ENCODE assay signal across 1 cellular context in the genomic region with DNA sequence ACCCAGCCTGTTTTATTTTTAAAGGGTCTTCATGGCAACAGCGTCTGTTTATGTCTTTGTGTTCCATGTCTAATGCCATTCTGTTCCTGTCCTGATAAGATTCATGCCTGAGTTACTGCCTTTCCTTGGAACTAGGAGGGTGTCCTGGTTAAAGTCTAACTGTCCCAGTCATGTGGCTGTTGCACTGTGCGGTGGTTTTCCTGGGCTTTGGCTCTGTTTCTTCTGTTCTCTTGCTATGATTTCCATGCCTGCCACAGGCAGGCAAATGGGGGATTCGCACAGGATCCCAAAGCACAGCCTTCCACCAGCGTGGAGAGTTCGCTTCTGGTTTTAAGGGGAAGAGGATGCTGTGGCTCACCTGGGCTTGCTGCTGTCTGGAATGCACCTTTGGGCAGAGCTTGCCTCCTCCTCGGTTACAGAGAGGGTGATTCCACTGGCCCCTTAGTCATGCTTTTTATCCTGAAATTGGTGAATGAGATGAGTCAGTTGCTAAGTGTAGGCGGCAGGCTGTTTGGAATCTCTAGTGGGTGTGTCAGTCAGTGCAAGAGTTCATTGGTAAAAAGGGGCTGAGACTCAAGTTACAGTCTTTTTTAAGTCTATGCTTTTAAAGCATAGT.
TF ChIP-seq lines count a peak whose summit lies in the region.

No MANE protein-coding gene starts in this region.

TF ChIP-seq in HCT116, 20 proteins besides CTCF, POLR2A, EP300 and RAD21 (continued from another document):
- TF ChIP-seq, protein P1, sequence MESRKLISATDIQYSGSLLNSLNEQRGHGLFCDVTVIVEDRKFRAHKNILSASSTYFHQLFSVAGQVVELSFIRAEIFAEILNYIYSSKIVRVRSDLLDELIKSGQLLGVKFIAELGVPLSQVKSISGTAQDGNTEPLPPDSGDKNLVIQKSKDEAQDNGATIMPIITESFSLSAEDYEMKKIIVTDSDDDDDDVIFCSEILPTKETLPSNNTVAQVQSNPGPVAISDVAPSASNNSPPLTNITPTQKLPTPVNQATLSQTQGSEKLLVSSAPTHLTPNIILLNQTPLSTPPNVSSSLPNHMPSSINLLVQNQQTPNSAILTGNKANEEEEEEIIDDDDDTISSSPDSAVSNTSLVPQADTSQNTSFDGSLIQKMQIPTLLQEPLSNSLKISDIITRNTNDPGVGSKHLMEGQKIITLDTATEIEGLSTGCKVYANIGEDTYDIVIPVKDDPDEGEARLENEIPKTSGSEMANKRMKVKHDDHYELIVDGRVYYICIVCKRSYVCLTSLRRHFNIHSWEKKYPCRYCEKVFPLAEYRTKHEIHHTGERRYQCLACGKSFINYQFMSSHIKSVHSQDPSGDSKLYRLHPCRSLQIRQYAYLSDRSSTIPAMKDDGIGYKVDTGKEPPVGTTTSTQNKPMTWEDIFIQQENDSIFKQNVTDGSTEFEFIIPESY (IDR thresholded peaks at IDR 0.05; ENCODE audit: extremely low read depth, insufficient replicate concordance, low read length), result no peak
- peak; percentile 80 for TF ChIP-seq SIN3A (IDR thresholded peaks at IDR 0.05; ENCODE audit: low read depth)
- TF ChIP-seq TCF7L2 (IDR thresholded peaks at IDR 0.05; ENCODE audit: borderline replicate concordance, extremely low read depth, insufficient read depth, insufficient read length), result peak; percentile 50
- TF ChIP-seq EZH2phosphoT487 (IDR thresholded peaks at IDR 0.05; ENCODE audit: borderline replicate concordance), result no peak
- TF ChIP-seq, protein P2, sequence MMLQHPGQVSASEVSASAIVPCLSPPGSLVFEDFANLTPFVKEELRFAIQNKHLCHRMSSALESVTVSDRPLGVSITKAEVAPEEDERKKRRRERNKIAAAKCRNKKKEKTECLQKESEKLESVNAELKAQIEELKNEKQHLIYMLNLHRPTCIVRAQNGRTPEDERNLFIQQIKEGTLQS (IDR thresholded peaks at IDR 0.05), result no peak
- TF ChIP-seq, protein P3, sequence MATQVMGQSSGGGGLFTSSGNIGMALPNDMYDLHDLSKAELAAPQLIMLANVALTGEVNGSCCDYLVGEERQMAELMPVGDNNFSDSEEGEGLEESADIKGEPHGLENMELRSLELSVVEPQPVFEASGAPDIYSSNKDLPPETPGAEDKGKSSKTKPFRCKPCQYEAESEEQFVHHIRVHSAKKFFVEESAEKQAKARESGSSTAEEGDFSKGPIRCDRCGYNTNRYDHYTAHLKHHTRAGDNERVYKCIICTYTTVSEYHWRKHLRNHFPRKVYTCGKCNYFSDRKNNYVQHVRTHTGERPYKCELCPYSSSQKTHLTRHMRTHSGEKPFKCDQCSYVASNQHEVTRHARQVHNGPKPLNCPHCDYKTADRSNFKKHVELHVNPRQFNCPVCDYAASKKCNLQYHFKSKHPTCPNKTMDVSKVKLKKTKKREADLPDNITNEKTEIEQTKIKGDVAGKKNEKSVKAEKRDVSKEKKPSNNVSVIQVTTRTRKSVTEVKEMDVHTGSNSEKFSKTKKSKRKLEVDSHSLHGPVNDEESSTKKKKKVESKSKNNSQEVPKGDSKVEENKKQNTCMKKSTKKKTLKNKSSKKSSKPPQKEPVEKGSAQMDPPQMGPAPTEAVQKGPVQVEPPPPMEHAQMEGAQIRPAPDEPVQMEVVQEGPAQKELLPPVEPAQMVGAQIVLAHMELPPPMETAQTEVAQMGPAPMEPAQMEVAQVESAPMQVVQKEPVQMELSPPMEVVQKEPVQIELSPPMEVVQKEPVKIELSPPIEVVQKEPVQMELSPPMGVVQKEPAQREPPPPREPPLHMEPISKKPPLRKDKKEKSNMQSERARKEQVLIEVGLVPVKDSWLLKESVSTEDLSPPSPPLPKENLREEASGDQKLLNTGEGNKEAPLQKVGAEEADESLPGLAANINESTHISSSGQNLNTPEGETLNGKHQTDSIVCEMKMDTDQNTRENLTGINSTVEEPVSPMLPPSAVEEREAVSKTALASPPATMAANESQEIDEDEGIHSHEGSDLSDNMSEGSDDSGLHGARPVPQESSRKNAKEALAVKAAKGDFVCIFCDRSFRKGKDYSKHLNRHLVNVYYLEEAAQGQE (IDR thresholded peaks at IDR 0.05; ENCODE audit: low read depth), result no peak
- no peak for TF ChIP-seq ZNF274 (IDR thresholded peaks at IDR 0.05; ENCODE audit: low read depth, low read length)
- peak; percentile 49 for TF ChIP-seq CEBPB (IDR thresholded peaks at IDR 0.05; ENCODE audit: low read depth)
- TF ChIP-seq SP1 (IDR thresholded peaks at IDR 0.05; ENCODE audit: low read depth), result peak; percentile 84
- no peak for TF ChIP-seq YY1 (IDR thresholded peaks at IDR 0.05; ENCODE audit: extremely low read depth, insufficient replicate concordance, low read depth, low read length)
- TF ChIP-seq ZFX (IDR thresholded peaks at IDR 0.05), result no peak
- TF ChIP-seq POLR2AphosphoS5 (IDR thresholded peaks at IDR 0.05; ENCODE audit: low read depth, low read length), result peak; percentile 40; the same call in 1 of the 2 replicates
- peak; percentile 92 for TF ChIP-seq EGR1 (IDR thresholded peaks at IDR 0.05; ENCODE audit: low read depth)
- no peak for TF ChIP-seq ELF1 (IDR thresholded peaks at IDR 0.05; ENCODE audit: borderline replicate concordance, low read depth)
- TF ChIP-seq CBX3 (IDR thresholded peaks at IDR 0.05; ENCODE audit: low read depth), result peak; percentile 43; the same call in 1 of the 2 replicates
- 0 out of 2 replicates have a peak, but pooled peaks have one; percentile 37 for TF ChIP-seq SRF (IDR thresholded peaks at IDR 0.05; ENCODE audit: low read depth)
TF ChIP-seq in HCT116: peak in this region for 11.
